ENCODE assay signal across 8 cellular contexts in genomic region chr1:216531308-216532239, GRCh38.
A peak's percentile ranks its signal among the peaks of the same experiment; 100 is the strongest.
DNase-seq lines count a peak whose midpoint lies in the region; ATAC-seq and TF ChIP-seq lines count a peak whose summit lies in the region.

No MANE protein-coding gene starts in this region.

- TF ChIP-seq EP300 in ovary (IDR thresholded peaks at IDR 0.05): no peak

- DNase-seq in DMS53 (lab: John Stamatoyannopoulos, UW): peak; percentile 7
- no peak for DNase-seq in DMS53 treated with DMSO at 0.1 percent for 48 hours (lab: John Stamatoyannopoulos, UW; ENCODE audit: unreplicated experiment)
- DNase-seq in NCI-H748 (lab: John Stamatoyannopoulos, UW; ENCODE audit: unreplicated experiment): peak; percentile 29
- no peak for DNase-seq in epithelial cell of proximal tubule (ENCODE audit: low read depth)
- peak in 1 of 5 donors; percentile 11 for DNase-seq in ovary
- no peak for DNase-seq in middle frontal gyrus (ENCODE audit: extremely low spot score, low spot score)
- no peak for DNase-seq in NCI-H226

- no peaks in the 10 kb centered on the region for H3K27me3 ChIP-seq in ovary

- H3K9me3 ChIP-seq in ovary: no peaks in the 10 kb centered on the region

- TF ChIP-seq POLR2A in ovary (IDR thresholded peaks at IDR 0.05): no peak

- intact Hi-C loops in ovary (cut with DNase I): no loop called here

- H3K36me3 ChIP-seq in ovary: no peaks in the 10 kb centered on the region

- 7 to 8% (median 8%) methylated on average over 12 of the region's 12 CpGs for WGBS in ovary, 3 donors

- ATAC-seq in HG02763 (IDR thresholded peaks at IDR 0.05; ENCODE audit: unreplicated experiment): peak; percentile 62

- no peaks in the 10 kb centered on the region for H3K4me1 ChIP-seq in ovary (ENCODE audit: insufficient read depth)

- no peak for TF ChIP-seq CTCF in epithelial cell of proximal tubule (conservative IDR thresholded peaks at IDR 0.05; ENCODE audit: low read depth, low read length)
- TF ChIP-seq CTCF in ovary (IDR thresholded peaks at IDR 0.05): no peak

- H3K4me3 ChIP-seq in epithelial cell of proximal tubule (ENCODE audit: low read depth, low read length) (peak overlapping the region; percentile 53), ovary (peak overlapping the region; percentile 42)

- H3K27ac ChIP-seq in ovary: no peak overlapping the region

Comparison
In these comparisons a context has a peak if more than half of its experiments do, and no peak if none do; other contexts are left out.
1. DNase-seq: peak in DMS53 (single experiment) and NCI-H748 (single experiment); none in DMS53 treated with DMSO at 0.1 percent for 48 hours (single experiment), epithelial cell of proximal tubule (single experiment), middle frontal gyrus (single experiment) and NCI-H226 (single experiment).